ENCODE assay signal across 8 cellular contexts in genomic region chr10:120371856-120372255, GRCh38.
"Had no signal": no experiment of that assay in that cellular context is flagged by ENCODE, and none has a peak within 500 bp of the region (broad histone marks: within the 10 kb centered on the region; RNA-seq: fewer than 3 reads in every experiment).

No MANE protein-coding gene starts in this region.

- DNase-seq: GM23248, GOT3, H7, H9, HCEC 1CT had no signal

- H3K36me3 ChIP-seq: HAP-1 had no signal

- H2AFZ ChIP-seq: GM23248, GM23338 had no signal

- H3K9me3 Mint-ChIP-seq: GM23338, H9 had no signal

- H3K27ac Mint-ChIP-seq: GM23338, H9 had no signal

- H3K4me1 Mint-ChIP-seq: GM23338, H9 had no signal

- H3K27ac ChIP-seq: GM23248 had no signal

- H3K4me1 ChIP-seq: HAP-1 had no signal

- H3K4me3 Mint-ChIP-seq: GM23338, H9 had no signal

- ATAC-seq: GM23338, HCT116 had no signal

- H3K9me3 ChIP-seq: HAP-1 had no signal

- H3K4me3 ChIP-seq: GM23248, GM23338, HAP-1 had no signal

- H3K4me2 ChIP-seq: GM23338 had no signal
